ENCODE assay signal across 27 cellular contexts in genomic region chr2:106847366-106847765, GRCh38. TPM values are rescaled to one million over a fixed set of nuclear protein-coding genes. Genes with fewer than 3 reads are reported as not detected.
DNase-seq lines count a peak whose midpoint lies in the region; ATAC-seq, FAIRE-seq and TF ChIP-seq lines count a peak whose summit lies in the region.
"Had no signal": no experiment of that assay in that cellular context is flagged by ENCODE, and none has a peak within 500 bp of the region (broad histone marks: within the 10 kb centered on the region; RNA-seq: fewer than 3 reads in every experiment).

No MANE protein-coding gene starts in this region.

- no peaks in the 10 kb centered on the region for H3K9me3 ChIP-seq in esophagus squamous epithelium
- H3K9me3 ChIP-seq: SK-N-SH had no signal

- H3K18ac ChIP-seq in mesendoderm (ENCODE audit: low read length): no peak overlapping the region

- TF ChIP-seq POLR2A in esophagus squamous epithelium (IDR thresholded peaks at IDR 0.05) (no peak), H54 (IDR thresholded peaks at IDR 0.05; ENCODE audit: low read depth, low read length) (no peak)

- no peak overlapping the region for H4K8ac ChIP-seq in mesendoderm (ENCODE audit: low read depth, low read length)

- no peak overlapping the region for H3K4me3 Mint-ChIP-seq in T-cell

- H3K4ac ChIP-seq in mesendoderm (ENCODE audit: low read depth, low read length): no peak overlapping the region

- no peak overlapping the region for H2BK15ac ChIP-seq in mesendoderm (replicated peaks; ENCODE audit: low read depth)

- WGBS in mesendoderm (ENCODE audit: extremely low coverage, insufficient coverage, low lambda C conversion rate): no CpG with 5 or more reads among the region's 2 CpGs
- WGBS in esophagus squamous epithelium, 2 donors: 32 to 44% methylated on average over 2 of the region's 2 CpGs

- H3K4me2 ChIP-seq in mesendoderm (ENCODE audit: low read length): no peak overlapping the region
- H3K4me2 ChIP-seq: SK-N-SH had no signal

- no peak overlapping the region for H3K23ac ChIP-seq in mesendoderm (ENCODE audit: low read length)

- H3K27ac Mint-ChIP-seq in T-cell: no peak overlapping the region

- no peaks in the 10 kb centered on the region for H3K9me3 Mint-ChIP-seq in T-cell

- H4K5ac ChIP-seq in mesendoderm (ENCODE audit: low read length): no peak overlapping the region

- no peak for TF ChIP-seq CTCF in esophagus squamous epithelium (IDR thresholded peaks at IDR 0.05)

- no peak overlapping the region for H3K9ac ChIP-seq in mesendoderm (ENCODE audit: low read length)
- H3K9ac ChIP-seq: SK-N-SH had no signal

- CTCF ChIA-PET in T-cell (lab: Charles Lee): no interaction called here

- DNase-seq in NCI-H82 (lab: John Stamatoyannopoulos, UW): peak; percentile 27
- DNase-seq in NCI-H82 treated with DMSO at 0.1 percent for 48 hours (lab: John Stamatoyannopoulos, UW; ENCODE audit: unreplicated experiment): no peak
- peak; percentile 11 for DNase-seq in RPMI8226
- DNase-seq in mesendoderm: peak; percentile 19
- DNase-seq in T-cell: no peak
- no peak for DNase-seq in esophagus squamous epithelium (lab: John Stamatoyannopoulos, UW)
- DNase-seq in H54 (ENCODE audit: insufficient read length, low spot score): no peak
- DNase-seq: 8988T, Calu3, NCI-H1092, NCI-H1417 treated with DMSO at 0.1 percent for 48 hours, NCI-H1694 treated with DMSO at 0.1 percent for 48 hours, NCI-H2081, NCI-H345, NCI-H510A treated with DMSO at 0.1 percent for 48 hours, SIG-M5, SK-N-SH, SW 1271 had no signal

- no peaks in the 10 kb centered on the region for H3K27me3 ChIP-seq in mesendoderm (ENCODE audit: insufficient read depth, low read length, poor library complexity)
- H3K27me3 ChIP-seq in esophagus squamous epithelium: no peaks in the 10 kb centered on the region

- no peak overlapping the region for H2BK5ac ChIP-seq in mesendoderm (ENCODE audit: low read length)

- H3K79me1 ChIP-seq in mesendoderm (ENCODE audit: low read length): no peaks in the 10 kb centered on the region

- FAIRE-seq in H54 (lab: Jason Lieb, UNC): no peak
- FAIRE-seq: GM19239, H1 had no signal

- H3K4me1 ChIP-seq in mesendoderm (ENCODE audit: control insufficient read depth, low read depth, low read length): no peaks in the 10 kb centered on the region
- peaks cover 0 to 7% (median 0%) of the 10 kb centered on the region in 3 donors for H3K4me1 ChIP-seq in esophagus squamous epithelium

- H3K36me3 Mint-ChIP-seq in T-cell: no peaks in the 10 kb centered on the region

- H3K36me3 ChIP-seq in mesendoderm (ENCODE audit: control insufficient read depth, insufficient read depth, low read length): no peaks in the 10 kb centered on the region
- H3K36me3 ChIP-seq in esophagus squamous epithelium: no peaks in the 10 kb centered on the region

- H3K56ac ChIP-seq in mesendoderm (ENCODE audit: low read length): no peak overlapping the region

- intact Hi-C loops in esophagus squamous epithelium (cut with DNase I): no loop called here

- no peaks in the 10 kb centered on the region for H3K4me1 Mint-ChIP-seq in T-cell

- no peaks in the 10 kb centered on the region for H3K27me3 Mint-ChIP-seq in T-cell

- POLR2A ChIA-PET in T-cell (lab: Charles Lee): no interaction called here

- H2AK5ac ChIP-seq in mesendoderm (ENCODE audit: low read length): no peak overlapping the region

- no peak overlapping the region for H3K4me3 ChIP-seq in mesendoderm (ENCODE audit: low read length)
- no peak overlapping the region for H3K4me3 ChIP-seq in esophagus squamous epithelium

- H3K79me2 ChIP-seq in mesendoderm (ENCODE audit: control insufficient read depth, insufficient read depth, low read length): no peaks in the 10 kb centered on the region

- H3K27ac ChIP-seq in mesendoderm (ENCODE audit: low read depth, low read length): no peak overlapping the region
- H3K27ac ChIP-seq in esophagus squamous epithelium: no peak overlapping the region

- no peak overlapping the region for H2BK120ac ChIP-seq in mesendoderm (ENCODE audit: low read depth, low read length)

- no peak for ATAC-seq in T-cell (replicated peaks in 1 of 4)
- ATAC-seq in GM18909 (IDR thresholded peaks at IDR 0.05; ENCODE audit: poor library complexity, unreplicated experiment): no peak
- ATAC-seq: HCT116, Panc1 had no signal

RNA-seq across cellular contexts. Expression of gene ST6GAL2, which starts 38.6 kb away (rescaled TPM):
- 2.9 TPM for polyA plus RNA-seq in mesendoderm (2013, experiment 1 of 2)
- polyA plus RNA-seq in mesendoderm (2013, experiment 2 of 2): 3.8 TPM
- total RNA-seq in T-cell (1 to 10 TPM in 1 of 5 donors, under 1 TPM in 1, not detected in 3; 0.10 to 2.4 TPM), esophagus squamous epithelium (1 to 10 TPM in 3 of 4 donors, under 1 TPM in 1; 0.79 to 7.5 (median 4.4) TPM)
- total RNA-seq: Calu3, G401, HT-29, OCI-LY7 had no signal
- polyA plus RNA-seq: BJ had no signal

Comparison
In these comparisons a context has a peak if more than half of its experiments do, and no peak if none do; other contexts are left out.
1. DNase-seq: peak in NCI-H82 (single experiment), RPMI8226 (single experiment) and mesendoderm (single experiment); none in NCI-H82 treated with DMSO at 0.1 percent for 48 hours (single experiment), T-cell (0 of 34), esophagus squamous epithelium (single experiment) and H54 (single experiment).